Comparison of ENCODE assay signal across 18 cellular contexts in the genomic region with DNA sequence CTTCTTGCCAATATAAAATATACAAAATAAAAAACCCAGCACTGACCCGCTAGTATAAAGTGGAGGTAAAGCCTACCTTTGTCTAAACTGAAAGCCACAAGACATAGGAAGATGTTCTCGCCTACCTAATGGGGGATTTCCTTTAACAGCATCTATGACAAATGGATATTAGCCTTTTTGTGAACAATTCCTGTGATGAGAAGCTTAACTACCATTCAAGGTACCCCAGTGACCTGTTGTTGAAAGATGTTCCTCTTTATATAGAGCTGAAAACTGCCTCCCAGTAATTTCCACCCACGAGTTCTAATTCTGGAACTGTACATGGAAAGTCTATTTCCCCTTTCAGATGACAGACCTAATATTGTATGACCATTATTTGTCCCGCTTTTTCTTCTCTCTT.
A peak's percentile ranks its signal among the peaks of the same experiment; 100 is the strongest.
DNase-seq lines count a peak whose midpoint lies in the region; ATAC-seq and TF ChIP-seq lines count a peak whose summit lies in the region.
"Had no signal": no experiment of that assay in that cellular context is flagged by ENCODE, and none has a peak within 500 bp of the region (broad histone marks: within the 10 kb centered on the region; RNA-seq: fewer than 3 reads in every experiment).

No MANE protein-coding gene starts in this region.

- POLR2A ChIA-PET in activated CD4-positive, alpha-beta T cell treated with anti-CD3 and anti-CD28 coated beads for 36 hours (lab: Charles Lee), result interaction anchor here (0.9 to 1.2 kb wide), 2 partner anchors 13 to 21 kb away, joined by 3 read pairs; no protein-coding TSS in a partner anchor
- POLR2A ChIA-PET in CD4-positive, alpha-beta T cell (lab: Charles Lee), result interaction anchor here (1.5 to 17.4 kb wide), 4 partner anchors 10 to 110 kb away, joined by 4 to 484 read pairs (median 45); a partner anchor contains a TSS
- POLR2A ChIA-PET in T-cell (lab: Charles Lee), result interaction anchor here in 1 of 2 donors (0.6 kb wide), 2 partner anchors 12 to 13 kb away, joined by 3 to 7 read pairs; no protein-coding TSS in a partner anchor

- peak overlapping the region; percentile 47 for H3K27ac Mint-ChIP-seq in activated CD4-positive, alpha-beta T cell treated with anti-CD3 and anti-CD28 coated beads for 36 hours
- peak overlapping the region; percentile 61 for H3K27ac Mint-ChIP-seq in CD4-positive, alpha-beta T cell
- peak overlapping the region; percentile 63 to 77 for H3K27ac Mint-ChIP-seq in T-cell
- H3K27ac Mint-ChIP-seq in activated naive CD8-positive, alpha-beta T cell treated with anti-CD3 and anti-CD28 coated beads, Interleukin-2, amount 50 U/mL, for 24 hours, result peak overlapping the region; percentile 71
- H3K27ac Mint-ChIP-seq: nephron progenitor cell, WTC11 had no signal

- H3K4me1 ChIP-seq in prostate gland (replicated peaks), result no peaks in the 10 kb centered on the region
- H3K4me1 ChIP-seq: SJSA1 had no signal

- H3K4me3 ChIP-seq in prostate gland, result no peak overlapping the region
- H3K4me3 ChIP-seq: SJSA1 had no signal

- H3K4me1 Mint-ChIP-seq in activated CD4-positive, alpha-beta T cell treated with anti-CD3 and anti-CD28 coated beads for 36 hours, result peaks cover 67% of the 10 kb centered on the region
- peaks cover 76% of the 10 kb centered on the region for H3K4me1 Mint-ChIP-seq in CD4-positive, alpha-beta T cell (ENCODE audit: low read depth)
- peaks cover 70 to 80% (median 72%) of the 10 kb centered on the region in 3 donors for H3K4me1 Mint-ChIP-seq in T-cell
- peaks cover 71% of the 10 kb centered on the region for H3K4me1 Mint-ChIP-seq in activated naive CD8-positive, alpha-beta T cell treated with anti-CD3 and anti-CD28 coated beads, Interleukin-2, amount 50 U/mL, for 24 hours

- H3K9me3 ChIP-seq in CD4-positive, alpha-beta T cell (ENCODE audit: control insufficient read depth, low read length), result no peaks in the 10 kb centered on the region
- H3K9me3 ChIP-seq in prostate gland, result no peaks in the 10 kb centered on the region
- H3K9me3 ChIP-seq: SJSA1 had no signal

- no peaks in the 10 kb centered on the region for H3K27me3 Mint-ChIP-seq in activated CD4-positive, alpha-beta T cell treated with anti-CD3 and anti-CD28 coated beads for 36 hours
- no peaks in the 10 kb centered on the region for H3K27me3 Mint-ChIP-seq in CD4-positive, alpha-beta T cell
- no peaks in the 10 kb centered on the region for H3K27me3 Mint-ChIP-seq in T-cell
- H3K27me3 Mint-ChIP-seq in activated naive CD8-positive, alpha-beta T cell treated with anti-CD3 and anti-CD28 coated beads, Interleukin-2, amount 50 U/mL, for 24 hours, result no peaks in the 10 kb centered on the region

- CTCF ChIA-PET in activated CD4-positive, alpha-beta T cell treated with anti-CD3 and anti-CD28 coated beads for 36 hours (lab: Charles Lee), result interaction anchor here (0.8 to 12.4 kb wide), 9 partner anchors 12 to 234 kb away, joined by 3 to 205 read pairs (median 5); a partner anchor contains a TSS
- CTCF ChIA-PET in CD4-positive, alpha-beta T cell (lab: Charles Lee), result interaction anchor here (2.0 to 3.4 kb wide), 3 partner anchors 16 to 110 kb away, joined by 6 to 16 read pairs (median 11); a partner anchor contains a TSS
- CTCF ChIA-PET in T-cell (lab: Charles Lee), result interaction anchor here (0.7 to 6.9 kb wide), 9 partner anchors 10 to 122 kb away, joined by 3 to 74 read pairs (median 4); a partner anchor contains a TSS

- 90% methylated on average over 4 of the region's 4 CpGs for WGBS in prostate gland

- DNase-seq in activated CD4-positive, alpha-beta T cell treated with anti-CD3 and anti-CD28 coated beads for 36 hours, result no peak
- DNase-seq in activated CD4-positive, alpha-beta T cell treated with anti-CD3 and anti-CD28 coated beads for 4 hours, result no peak
- DNase-seq in CD4-positive, alpha-beta T cell, result no peak
- DNase-seq in T-cell (no peak), middle frontal gyrus (ENCODE audit: extremely low spot score, low spot score) (no peak), prostate gland (ENCODE audit: low spot score) (no peak)
- no peak for DNase-seq in activated naive CD8-positive, alpha-beta T cell treated with anti-CD3 and anti-CD28 coated beads, Interleukin-2, amount 50 U/mL, for 24 hours
- no peak for DNase-seq in stimulated activated CD4-positive, alpha-beta T cell treated with anti-CD3 and anti-CD28 coated beads, Interleukin-4, amount 100 ng/mL, for 4 hours
- DNase-seq: activated CD8-positive, alpha-beta memory T cell treated with anti-CD3 and anti-CD28 coated beads, Interleukin-2, amount 50 U/mL, for 4 hours; activated naive CD4-positive, alpha-beta T cell treated with anti-CD3 and anti-CD28 coated beads, Interleukin-2, amount 50 U/mL, for 16 hours; EL; NCI-H1417 treated with DMSO at 0.1 percent for 48 hours; NCI-H2107; nephron progenitor cell had no signal

- H3K9me3 Mint-ChIP-seq in activated CD4-positive, alpha-beta T cell treated with anti-CD3 and anti-CD28 coated beads for 36 hours (ENCODE audit: low read depth), result no peaks in the 10 kb centered on the region
- peaks cover 4% of the 10 kb centered on the region for H3K9me3 Mint-ChIP-seq in CD4-positive, alpha-beta T cell
- peaks cover 0 to 5% (median 0%) of the 10 kb centered on the region in 3 donors for H3K9me3 Mint-ChIP-seq in T-cell
- H3K9me3 Mint-ChIP-seq in activated naive CD8-positive, alpha-beta T cell treated with anti-CD3 and anti-CD28 coated beads, Interleukin-2, amount 50 U/mL, for 24 hours, result no peaks in the 10 kb centered on the region
- H3K9me3 Mint-ChIP-seq: nephron progenitor cell had no signal

- H3K36me3 Mint-ChIP-seq in activated CD4-positive, alpha-beta T cell treated with anti-CD3 and anti-CD28 coated beads for 36 hours (ENCODE audit: low read depth), result no peaks in the 10 kb centered on the region
- no peaks in the 10 kb centered on the region for H3K36me3 Mint-ChIP-seq in CD4-positive, alpha-beta T cell (ENCODE audit: low read depth)
- no peaks in the 10 kb centered on the region for H3K36me3 Mint-ChIP-seq in T-cell
- no peaks in the 10 kb centered on the region for H3K36me3 Mint-ChIP-seq in activated naive CD8-positive, alpha-beta T cell treated with anti-CD3 and anti-CD28 coated beads, Interleukin-2, amount 50 U/mL, for 24 hours (ENCODE audit: low read depth)
- H3K36me3 Mint-ChIP-seq: WTC11 had no signal

- no peaks in the 10 kb centered on the region for H3K36me3 ChIP-seq in prostate gland
- H3K36me3 ChIP-seq: SJSA1 had no signal

- intact Hi-C loops in activated CD4-positive, alpha-beta T cell treated with anti-CD3 and anti-CD28 coated beads for 36 hours (cut with DNase I, micrococcal nuclease), result no loop called here
- intact Hi-C loops in CD4-positive, alpha-beta T cell (cut with DNase I, micrococcal nuclease), result loop anchor here in 1 of 2 experiments (5.0 kb wide), 1 partner anchor 62 kb away; no protein-coding TSS in a partner anchor
- intact Hi-C loops in prostate gland (cut with DNase I), result no loop called here

- H3K27ac ChIP-seq in CD4-positive, alpha-beta T cell (ENCODE audit: low read depth, low read length), result no peak overlapping the region
- no peak overlapping the region for H3K27ac ChIP-seq in prostate gland
- H3K27ac ChIP-seq: parathyroid adenoma, SJSA1 had no signal

- H3K4me3 Mint-ChIP-seq in activated CD4-positive, alpha-beta T cell treated with anti-CD3 and anti-CD28 coated beads for 36 hours, result no peak overlapping the region
- H3K4me3 Mint-ChIP-seq in CD4-positive, alpha-beta T cell, result no peak overlapping the region
- no peak overlapping the region for H3K4me3 Mint-ChIP-seq in T-cell
- H3K4me3 Mint-ChIP-seq in activated naive CD8-positive, alpha-beta T cell treated with anti-CD3 and anti-CD28 coated beads, Interleukin-2, amount 50 U/mL, for 24 hours, result no peak overlapping the region
- H3K4me3 Mint-ChIP-seq: nephron progenitor cell, WTC11 had no signal

- TF ChIP-seq POLR2A in prostate gland (IDR thresholded peaks at IDR 0.05), result no peak

- no peak for TF ChIP-seq CTCF in CD4-positive, alpha-beta T cell (IDR thresholded peaks at IDR 0.05)
- TF ChIP-seq CTCF in prostate gland (IDR thresholded peaks at IDR 0.05), result no peak

- H3K27me3 ChIP-seq in CD4-positive, alpha-beta T cell (ENCODE audit: control insufficient read depth, insufficient read depth, low read length), result no peaks in the 10 kb centered on the region
- H3K27me3 ChIP-seq in prostate gland (replicated peaks; ENCODE audit: insufficient read depth), result no peaks in the 10 kb centered on the region

- ATAC-seq in activated CD4-positive, alpha-beta T cell treated with anti-CD3 and anti-CD28 coated beads for 36 hours, result no peak
- ATAC-seq in CD4-positive, alpha-beta T cell (ENCODE audit: poor library complexity), result no peak
- no peak for ATAC-seq in T-cell (replicated peaks in 1 of 4)
- ATAC-seq in activated naive CD8-positive, alpha-beta T cell treated with anti-CD3 and anti-CD28 coated beads, Interleukin-2, amount 50 U/mL, for 24 hours, result no peak
- ATAC-seq: sciatic nerve, WTC11 had no signal
